ENCODE assay signal across 1 cellular context in the genomic region with DNA sequence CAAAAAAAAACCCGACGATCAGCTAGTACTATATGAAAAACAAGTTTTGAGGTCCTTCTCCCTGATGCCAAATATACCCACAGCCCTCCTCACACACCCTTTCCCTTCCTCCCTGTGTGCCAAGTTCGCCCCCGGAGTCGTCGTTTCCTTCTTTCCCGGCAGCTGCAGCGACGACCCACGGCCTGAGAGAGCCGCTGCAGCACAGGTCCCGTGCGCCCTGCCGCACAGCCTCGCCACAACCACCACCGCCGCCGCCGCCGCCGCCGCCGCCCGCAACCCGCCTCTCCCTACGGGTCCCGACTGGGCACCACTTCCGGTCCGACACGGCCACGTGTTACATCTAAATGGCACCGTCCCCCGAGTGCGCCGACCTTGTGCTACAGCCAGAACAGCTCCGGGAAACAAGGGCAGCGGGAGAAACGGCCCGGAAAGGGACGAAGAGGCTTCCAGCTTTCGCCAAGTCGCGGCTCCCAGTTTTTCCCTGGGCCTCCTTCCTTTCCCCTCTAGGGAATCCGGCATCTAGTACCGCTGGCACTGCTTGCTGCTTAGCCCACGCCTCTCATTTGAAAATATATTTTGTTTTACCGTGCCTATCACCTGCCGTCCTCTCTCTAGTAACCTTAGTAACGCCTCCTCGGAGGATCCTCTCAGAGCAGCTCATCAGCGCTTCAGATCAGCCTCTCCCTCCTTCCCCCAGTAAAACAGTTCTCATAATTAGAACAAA.
TF ChIP-seq lines count a peak whose summit lies in the region.

A gene with protein sequence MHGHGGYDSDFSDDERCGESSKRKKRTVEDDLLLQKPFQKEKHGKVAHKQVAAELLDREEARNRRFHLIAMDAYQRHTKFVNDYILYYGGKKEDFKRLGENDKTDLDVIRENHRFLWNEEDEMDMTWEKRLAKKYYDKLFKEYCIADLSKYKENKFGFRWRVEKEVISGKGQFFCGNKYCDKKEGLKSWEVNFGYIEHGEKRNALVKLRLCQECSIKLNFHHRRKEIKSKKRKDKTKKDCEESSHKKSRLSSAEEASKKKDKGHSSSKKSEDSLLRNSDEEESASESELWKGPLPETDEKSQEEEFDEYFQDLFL (minus strand): TSS at position 315 of the 724 bp plus-strand sequence. CDS start 2,486 bp downstream, outside the sequence.

TF ChIP-seq in HepG2, 621 proteins besides CTCF, POLR2A, EP300 and RAD21 (continued from another document and continues in another):
- TF ChIP-seq, protein P1, sequence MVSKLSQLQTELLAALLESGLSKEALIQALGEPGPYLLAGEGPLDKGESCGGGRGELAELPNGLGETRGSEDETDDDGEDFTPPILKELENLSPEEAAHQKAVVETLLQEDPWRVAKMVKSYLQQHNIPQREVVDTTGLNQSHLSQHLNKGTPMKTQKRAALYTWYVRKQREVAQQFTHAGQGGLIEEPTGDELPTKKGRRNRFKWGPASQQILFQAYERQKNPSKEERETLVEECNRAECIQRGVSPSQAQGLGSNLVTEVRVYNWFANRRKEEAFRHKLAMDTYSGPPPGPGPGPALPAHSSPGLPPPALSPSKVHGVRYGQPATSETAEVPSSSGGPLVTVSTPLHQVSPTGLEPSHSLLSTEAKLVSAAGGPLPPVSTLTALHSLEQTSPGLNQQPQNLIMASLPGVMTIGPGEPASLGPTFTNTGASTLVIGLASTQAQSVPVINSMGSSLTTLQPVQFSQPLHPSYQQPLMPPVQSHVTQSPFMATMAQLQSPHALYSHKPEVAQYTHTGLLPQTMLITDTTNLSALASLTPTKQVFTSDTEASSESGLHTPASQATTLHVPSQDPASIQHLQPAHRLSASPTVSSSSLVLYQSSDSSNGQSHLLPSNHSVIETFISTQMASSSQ (IDR thresholded peaks at IDR 0.05; ENCODE audit: low read depth), result peak; percentile 59
- TF ChIP-seq, protein P1 (CRISPR knock-in tag; IDR thresholded peaks at IDR 0.05; ENCODE audit: borderline replicate concordance), result peak; percentile 74; the same call in 1 of the 2 replicates
- TF ChIP-seq CEBPG (CRISPR knock-in tag; IDR thresholded peaks at IDR 0.05) (peak; percentile 52; the same call in 1 of the 2 replicates), ZNF761 (CRISPR knock-in tag; conservative IDR thresholded peaks at IDR 0.05) (peak; percentile 88), DR1 (CRISPR knock-in tag; IDR thresholded peaks at IDR 0.05) (peak; percentile 84), ZNF510 (CRISPR knock-in tag; IDR thresholded peaks at IDR 0.05; ENCODE audit: low read depth) (0 out of 2 replicates have a peak, but pooled peaks have one; percentile 38), PCBP1 (IDR thresholded peaks at IDR 0.05; ENCODE audit: borderline replicate concordance, low read depth, low read length) (0 out of 2 replicates have a peak, but pooled peaks have one; percentile 44), SP2 (CRISPR knock-in tag; IDR thresholded peaks at IDR 0.05) (peak; percentile 67), HHEX (CRISPR knock-in tag; IDR thresholded peaks at IDR 0.05) (peak; percentile 80), ZNF12 (CRISPR knock-in tag; IDR thresholded peaks at IDR 0.05) (peak; percentile 66; the same call in 1 of the 2 replicates), ZNF264 (CRISPR knock-in tag; IDR thresholded peaks at IDR 0.05) (peak; percentile 72), MZF1 (CRISPR knock-in tag; IDR thresholded peaks at IDR 0.05; ENCODE audit: borderline replicate concordance) (0 out of 2 replicates have a peak, but pooled peaks have one; percentile 62), HOXD1 (CRISPR knock-in tag; IDR thresholded peaks at IDR 0.05) (peak; percentile 64; the same call in 1 of the 2 replicates), NONO (IDR thresholded peaks at IDR 0.05) (no peak), NONO (CRISPR knock-in tag; conservative IDR thresholded peaks at IDR 0.05) (peak; percentile 98), SAFB2 (CRISPR knock-in tag; IDR thresholded peaks at IDR 0.05; ENCODE audit: borderline replicate concordance, low read depth) (peak; percentile 92; the same call in 1 of the 2 replicates), ZNF577 (CRISPR knock-in tag; IDR thresholded peaks at IDR 0.05; ENCODE audit: borderline replicate concordance, low read depth) (no peak), MEIS2 (CRISPR knock-in tag; IDR thresholded peaks at IDR 0.05) (no peak), KLF12 (CRISPR knock-in tag; IDR thresholded peaks at IDR 0.05; ENCODE audit: borderline replicate concordance) (peak; percentile 59; the same call in 1 of the 2 replicates), KLF11 (CRISPR knock-in tag; IDR thresholded peaks at IDR 0.05) (no peak), SOX13 (IDR thresholded peaks at IDR 0.05) (peak; percentile 62; the same call in 1 of the 2 replicates), SOX13 (CRISPR knock-in tag; conservative IDR thresholded peaks at IDR 0.05 in 1 of 2, IDR thresholded peaks at IDR 0.05 in 1 of 2) (peak in 1 of 2 experiments; percentile 66; a peak in 1 of 4 replicates), NRL (CRISPR knock-in tag; IDR thresholded peaks at IDR 0.05; ENCODE audit: borderline replicate concordance) (peak; percentile 79; the same call in 1 of the 2 replicates), CCDC6 (CRISPR knock-in tag; IDR thresholded peaks at IDR 0.05) (peak; percentile 68; the same call in 1 of the 2 replicates)
- TF ChIP-seq, protein P2, sequence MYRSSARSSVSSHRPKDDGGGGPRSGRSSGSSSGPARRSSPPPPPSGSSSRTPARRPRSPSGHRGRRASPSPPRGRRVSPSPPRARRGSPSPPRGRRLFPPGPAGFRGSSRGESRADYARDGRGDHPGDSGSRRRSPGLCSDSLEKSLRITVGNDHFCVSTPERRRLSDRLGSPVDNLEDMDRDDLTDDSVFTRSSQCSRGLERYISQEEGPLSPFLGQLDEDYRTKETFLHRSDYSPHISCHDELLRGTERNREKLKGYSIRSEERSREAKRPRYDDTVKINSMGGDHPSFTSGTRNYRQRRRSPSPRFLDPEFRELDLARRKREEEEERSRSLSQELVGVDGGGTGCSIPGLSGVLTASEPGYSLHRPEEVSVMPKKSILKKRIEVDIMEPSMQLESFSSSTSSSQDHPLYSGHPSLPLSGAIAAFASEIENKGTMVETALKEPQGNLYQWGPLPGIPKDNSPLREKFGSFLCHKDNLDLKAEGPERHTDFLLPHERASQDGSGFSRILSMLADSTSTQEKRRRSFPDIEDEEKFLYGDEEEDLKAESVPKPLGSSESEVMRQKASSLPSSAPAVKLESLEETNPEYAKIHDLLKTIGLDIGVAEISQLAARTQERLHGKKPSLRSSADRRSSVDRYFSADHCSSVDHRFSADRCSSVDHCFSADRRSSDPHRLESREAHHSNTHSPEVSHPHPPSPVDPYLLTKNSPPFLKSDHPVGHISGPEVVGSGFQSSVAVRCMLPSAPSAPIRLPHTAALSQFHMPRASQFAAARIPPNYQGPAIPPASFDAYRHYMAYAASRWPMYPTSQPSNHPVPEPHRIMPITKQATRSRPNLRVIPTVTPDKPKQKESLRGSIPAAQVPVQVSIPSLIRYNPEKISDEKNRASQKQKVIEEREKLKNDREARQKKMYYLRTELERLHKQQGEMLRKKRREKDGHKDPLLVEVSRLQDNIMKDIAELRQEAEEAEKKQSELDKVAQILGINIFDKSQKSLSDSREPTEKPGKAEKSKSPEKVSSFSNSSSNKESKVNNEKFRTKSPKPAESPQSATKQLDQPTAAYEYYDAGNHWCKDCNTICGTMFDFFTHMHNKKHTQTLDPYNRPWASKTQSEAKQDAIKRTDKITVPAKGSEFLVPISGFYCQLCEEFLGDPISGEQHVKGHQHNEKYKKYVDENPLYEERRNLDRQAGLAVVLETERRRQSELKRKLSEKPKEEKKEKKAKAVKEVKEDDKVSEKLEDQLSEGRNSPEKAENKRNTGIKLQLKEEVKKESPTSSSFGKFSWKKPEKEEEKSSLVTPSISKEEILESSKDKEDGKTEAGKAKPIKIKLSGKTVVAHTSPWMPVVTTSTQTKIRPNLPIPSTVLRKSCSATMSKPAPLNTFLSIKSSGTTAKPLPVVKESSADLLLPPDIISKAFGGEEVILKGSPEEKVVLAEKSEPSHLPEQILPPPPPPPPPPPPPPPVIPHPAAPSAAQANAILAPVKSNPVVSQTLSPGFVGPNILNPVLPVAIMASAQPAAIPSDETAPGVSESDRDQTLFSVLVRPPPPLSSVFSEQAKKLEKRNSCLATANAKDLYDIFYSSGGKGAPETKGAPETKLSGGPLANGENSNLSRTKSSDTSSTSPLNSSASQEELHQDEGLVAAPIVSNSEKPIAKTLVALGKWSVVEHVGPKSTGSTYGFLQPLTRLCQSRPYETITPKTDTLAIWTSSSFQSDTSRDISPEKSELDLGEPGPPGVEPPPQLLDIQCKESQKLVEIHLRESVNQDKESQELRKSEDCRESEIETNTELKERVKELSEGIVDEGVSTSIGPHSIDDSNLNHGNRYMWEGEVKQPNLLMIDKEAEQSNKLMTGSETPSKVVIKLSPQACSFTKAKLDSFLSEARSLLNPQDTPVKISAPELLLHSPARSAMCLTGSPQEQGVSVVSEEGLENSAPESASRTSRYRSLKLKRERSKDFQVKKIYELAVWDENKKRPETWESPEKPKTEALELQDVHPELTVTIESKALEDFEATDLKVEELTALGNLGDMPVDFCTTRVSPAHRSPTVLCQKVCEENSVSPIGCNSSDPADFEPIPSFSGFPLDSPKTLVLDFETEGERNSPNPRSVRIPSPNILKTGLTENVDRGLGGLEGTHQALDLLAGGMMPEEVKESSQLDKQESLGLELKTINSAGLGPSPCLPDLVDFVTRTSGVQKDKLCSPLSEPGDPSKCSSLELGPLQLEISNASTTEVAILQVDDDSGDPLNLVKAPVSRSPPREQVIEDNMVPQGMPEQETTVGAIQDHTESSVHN (CRISPR knock-in tag; IDR thresholded peaks at IDR 0.05), result peak; percentile 81; the same call in 1 of the 2 replicates
- TF ChIP-seq, protein P3, sequence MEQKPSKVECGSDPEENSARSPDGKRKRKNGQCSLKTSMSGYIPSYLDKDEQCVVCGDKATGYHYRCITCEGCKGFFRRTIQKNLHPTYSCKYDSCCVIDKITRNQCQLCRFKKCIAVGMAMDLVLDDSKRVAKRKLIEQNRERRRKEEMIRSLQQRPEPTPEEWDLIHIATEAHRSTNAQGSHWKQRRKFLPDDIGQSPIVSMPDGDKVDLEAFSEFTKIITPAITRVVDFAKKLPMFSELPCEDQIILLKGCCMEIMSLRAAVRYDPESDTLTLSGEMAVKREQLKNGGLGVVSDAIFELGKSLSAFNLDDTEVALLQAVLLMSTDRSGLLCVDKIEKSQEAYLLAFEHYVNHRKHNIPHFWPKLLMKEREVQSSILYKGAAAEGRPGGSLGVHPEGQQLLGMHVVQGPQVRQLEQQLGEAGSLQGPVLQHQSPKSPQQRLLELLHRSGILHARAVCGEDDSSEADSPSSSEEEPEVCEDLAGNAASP (CRISPR knock-in tag; IDR thresholded peaks at IDR 0.05; ENCODE audit: borderline replicate concordance), result 0 out of 2 replicates have a peak, but pooled peaks have one; percentile 72
- TF ChIP-seq, protein P4, sequence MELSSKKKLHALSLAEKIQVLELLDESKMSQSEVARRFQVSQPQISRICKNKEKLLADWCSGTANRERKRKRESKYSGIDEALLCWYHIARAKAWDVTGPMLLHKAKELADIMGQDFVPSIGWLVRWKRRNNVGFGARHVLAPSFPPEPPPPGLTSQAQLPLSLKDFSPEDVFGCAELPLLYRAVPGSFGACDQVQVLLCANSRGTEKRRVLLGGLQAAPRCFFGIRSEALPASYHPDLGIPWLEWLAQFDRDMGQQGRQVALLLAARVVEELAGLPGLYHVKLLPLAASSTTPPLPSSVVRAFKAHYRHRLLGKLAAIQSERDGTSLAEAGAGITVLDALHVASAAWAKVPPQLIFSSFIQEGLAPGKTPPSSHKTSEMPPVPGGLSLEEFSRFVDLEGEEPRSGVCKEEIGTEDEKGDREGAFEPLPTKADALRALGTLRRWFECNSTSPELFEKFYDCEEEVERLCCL (CRISPR knock-in tag; IDR thresholded peaks at IDR 0.05; ENCODE audit: borderline replicate concordance), result no peak
- TF ChIP-seq, protein P5, sequence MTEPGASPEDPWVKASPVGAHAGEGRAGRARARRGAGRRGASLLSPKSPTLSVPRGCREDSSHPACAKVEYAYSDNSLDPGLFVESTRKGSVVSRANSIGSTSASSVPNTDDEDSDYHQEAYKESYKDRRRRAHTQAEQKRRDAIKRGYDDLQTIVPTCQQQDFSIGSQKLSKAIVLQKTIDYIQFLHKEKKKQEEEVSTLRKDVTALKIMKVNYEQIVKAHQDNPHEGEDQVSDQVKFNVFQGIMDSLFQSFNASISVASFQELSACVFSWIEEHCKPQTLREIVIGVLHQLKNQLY (CRISPR knock-in tag; IDR thresholded peaks at IDR 0.05), result 0 out of 2 replicates have a peak, but pooled peaks have one; percentile 18
- TF ChIP-seq, protein P6, sequence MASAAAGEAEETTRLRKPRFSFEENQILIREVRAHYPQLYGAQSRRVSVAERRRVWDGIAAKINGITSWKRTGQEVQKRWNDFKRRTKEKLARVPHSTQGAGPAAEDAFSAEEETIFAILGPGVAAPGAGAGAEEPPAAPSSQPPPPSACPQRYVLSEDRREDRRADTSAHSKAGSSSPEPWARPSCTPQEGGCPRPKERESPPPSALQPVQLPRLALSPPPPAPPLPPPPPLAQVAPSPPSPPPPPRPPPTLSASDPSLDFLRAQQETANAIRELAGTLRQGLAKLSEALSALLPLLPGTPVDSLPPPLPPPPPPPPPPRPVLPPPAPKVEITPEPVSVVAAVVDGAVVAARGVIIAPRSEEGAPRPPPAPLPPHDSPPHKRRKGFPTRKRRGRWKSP (CRISPR knock-in tag; IDR thresholded peaks at IDR 0.05), result peak; percentile 33; the same call in 1 of the 2 replicates
